ENCODE assay signal across 9 cellular contexts in genomic region chr5:6583049-6583880, GRCh38. TPM values are rescaled to one million over a fixed set of nuclear protein-coding genes. Genes with fewer than 3 reads are reported as not detected.
A peak's percentile ranks its signal among the peaks of the same experiment; 100 is the strongest.
DNase-seq lines count a peak whose midpoint lies in the region; ATAC-seq, FAIRE-seq and TF ChIP-seq lines count a peak whose summit lies in the region.
"Had no signal": no experiment of that assay in that cellular context is flagged by ENCODE, and none has a peak within 500 bp of the region (broad histone marks: within the 10 kb centered on the region; RNA-seq: fewer than 3 reads in every experiment).

No MANE protein-coding gene starts in this region.

- no peak for FAIRE-seq in endothelial cell of umbilical vein (lab: Jason Lieb, UNC)
- FAIRE-seq: GM18507 had no signal

- dilution Hi-C loops in endothelial cell of umbilical vein (cut with MboI; ENCODE audit: extremely low pct_ligation_motif_present, low sequenced_read_pairs), result no loop called here

- H3K4me3 ChIP-seq in endothelial cell of umbilical vein (replicated peaks in 1 of 3; ENCODE audit: insufficient read depth in 1 of 3, low read depth in 1 of 3, low read length in 3 of 3) (peak overlapping the region in 1 of 3 experiments; percentile 11), SJCRH30 (no peak overlapping the region)

- peaks cover 37% of the 10 kb centered on the region for H3K27me3 Mint-ChIP-seq in activated naive CD4-positive, alpha-beta T cell treated with anti-CD3 and anti-CD28 coated beads for 36 hours (ENCODE audit: low read depth)

- no peak overlapping the region for H3K27ac ChIP-seq in endothelial cell of umbilical vein (ENCODE audit: insufficient read depth, low read depth, low read length)
- H3K27ac ChIP-seq in SJCRH30, result no peak overlapping the region

- peaks cover 25 to 30% of the 10 kb centered on the region in 2 experiments for H3K27me3 ChIP-seq in endothelial cell of umbilical vein (ENCODE audit: control insufficient read depth in 2 of 2, insufficient read depth in 2 of 2, low read length in 2 of 2)
- H3K27me3 ChIP-seq in SJCRH30, result no peaks in the 10 kb centered on the region

- peak; percentile 28 for DNase-seq in activated naive CD4-positive, alpha-beta T cell treated with anti-CD3 and anti-CD28 coated beads for 36 hours
- no peak for DNase-seq in activated naive CD4-positive, alpha-beta T cell (lab: John Stamatoyannopoulos, UW)
- DNase-seq in NCI-H774 (lab: John Stamatoyannopoulos, UW) (peak; percentile 84), endothelial cell of umbilical vein (ENCODE audit: low read depth, low spot score) (no peak), midbrain (lab: John Stamatoyannopoulos, UW) (peak; percentile 6), SJCRH30 (no peak), NCI-H128 (lab: John Stamatoyannopoulos, UW; ENCODE audit: unreplicated experiment) (no peak)

- H3K4me3 Mint-ChIP-seq in activated naive CD4-positive, alpha-beta T cell treated with anti-CD3 and anti-CD28 coated beads for 36 hours, result no peak overlapping the region

- BruUV-seq in endothelial cell of umbilical vein (replicated peaks; lab: Mats Ljungman, UMichigan), result no TSS peak

- no peaks in the 10 kb centered on the region for H3K36me3 ChIP-seq in endothelial cell of umbilical vein (ENCODE audit: control insufficient read depth in 2 of 2, extremely low read depth in 1 of 2, insufficient read depth in 2 of 2, low read length in 2 of 2)
- no peaks in the 10 kb centered on the region for H3K36me3 ChIP-seq in SJCRH30

- no peaks in the 10 kb centered on the region for H4K20me1 ChIP-seq in endothelial cell of umbilical vein (replicated peaks; ENCODE audit: control insufficient read depth, extremely low read depth, insufficient read depth, low read length)

- intact Hi-C loops in activated naive CD4-positive, alpha-beta T cell treated with anti-CD3 and anti-CD28 coated beads for 36 hours (cut with micrococcal nuclease), result no loop called here
- intact Hi-C loops in endothelial cell of umbilical vein (cut with micrococcal nuclease), result loop anchor here (10.0 kb wide), 1 partner anchor 208 kb away; the partner anchor contains the start of gene MED10

- H3K27ac Mint-ChIP-seq in activated naive CD4-positive, alpha-beta T cell treated with anti-CD3 and anti-CD28 coated beads for 36 hours, result no peak overlapping the region

- H3K4me2 ChIP-seq in endothelial cell of umbilical vein (ENCODE audit: insufficient read depth, low read length), result peak overlapping the region; percentile 35

- POLR2A ChIA-PET in endothelial cell of umbilical vein (lab: Charles Lee), result no interaction called here

- peaks cover 2% of the 10 kb centered on the region for H3K4me1 Mint-ChIP-seq in activated naive CD4-positive, alpha-beta T cell treated with anti-CD3 and anti-CD28 coated beads for 36 hours (ENCODE audit: low read depth)

- no peak for TF ChIP-seq POLR2A in endothelial cell of umbilical vein (IDR thresholded peaks at IDR 0.05; ENCODE audit: low read depth, low read length)

- H3K9ac ChIP-seq in endothelial cell of umbilical vein (replicated peaks; ENCODE audit: extremely low read depth, insufficient read depth, low read length), result no peak overlapping the region

- H3K4me1 ChIP-seq in endothelial cell of umbilical vein (ENCODE audit: control insufficient read depth, extremely low read depth, insufficient read depth, low read length) (peaks cover 13% of the 10 kb centered on the region), SJCRH30 (no peaks in the 10 kb centered on the region)

- ATAC-seq in HG02852 (IDR thresholded peaks at IDR 0.05; ENCODE audit: unreplicated experiment), result no peak

- H3K9me1 ChIP-seq in endothelial cell of umbilical vein (replicated peaks; ENCODE audit: control insufficient read depth, extremely low read depth, insufficient read depth, low read length), result no peaks in the 10 kb centered on the region

- H3K36me3 Mint-ChIP-seq in activated naive CD4-positive, alpha-beta T cell treated with anti-CD3 and anti-CD28 coated beads for 36 hours (ENCODE audit: low read depth), result no peaks in the 10 kb centered on the region

- no peaks in the 10 kb centered on the region for H3K9me3 Mint-ChIP-seq in activated naive CD4-positive, alpha-beta T cell treated with anti-CD3 and anti-CD28 coated beads for 36 hours

- peak; percentile 35 to 41 for TF ChIP-seq CTCF in endothelial cell of umbilical vein (IDR thresholded peaks at IDR 0.05; ENCODE audit: extremely low read depth in 1 of 2, insufficient read depth in 1 of 2, low read depth in 1 of 2, low read length in 2 of 2)

- H2AFZ ChIP-seq in endothelial cell of umbilical vein (ENCODE audit: low read depth, low read length), result peak overlapping the region; percentile 39

- H3K9me3 ChIP-seq in endothelial cell of umbilical vein (replicated peaks; ENCODE audit: control insufficient read depth, insufficient read depth, low read length), result no peaks in the 10 kb centered on the region
- H3K9me3 ChIP-seq in SJCRH30 (replicated peaks), result no peaks in the 10 kb centered on the region

- no peaks in the 10 kb centered on the region for H3K79me2 ChIP-seq in endothelial cell of umbilical vein (ENCODE audit: control insufficient read depth, insufficient read depth, low read length)

- CTCF ChIA-PET in activated naive CD4-positive, alpha-beta T cell treated with anti-CD3 and anti-CD28 coated beads for 36 hours (lab: Charles Lee), result no interaction called here
- CTCF ChIA-PET in endothelial cell of umbilical vein (lab: Charles Lee), result interaction anchor here (1.6 to 2.1 kb wide), 2 partner anchors 12 to 1086 kb away, joined by 6 to 13 read pairs; no protein-coding TSS in a partner anchor

TF ChIP-seq in endothelial cell of umbilical vein, 7 proteins besides CTCF, POLR2A, EP300 and RAD21:
- no peak for TF ChIP-seq GATA2 (IDR thresholded peaks at IDR 0.05; ENCODE audit: insufficient read depth, insufficient read length, low read depth, low read length)
- TF ChIP-seq JUN (IDR thresholded peaks at IDR 0.05; ENCODE audit: borderline replicate concordance, insufficient read depth, insufficient read length, low read depth), result no peak
- TF ChIP-seq MAX (IDR thresholded peaks at IDR 0.05; ENCODE audit: insufficient read depth, insufficient read length), result no peak
- peak; percentile 37 for TF ChIP-seq EZH2 (IDR thresholded peaks at IDR 0.05; ENCODE audit: borderline replicate concordance, low read depth, low read length, severe bottlenecking)
- TF ChIP-seq POLR2AphosphoS5 (IDR thresholded peaks at IDR 0.05; ENCODE audit: insufficient read depth, low read depth, low read length), result no peak
- no peak for TF ChIP-seq MYC (IDR thresholded peaks at IDR 0.05; ENCODE audit: low read depth, low read length)
- TF ChIP-seq FOS (IDR thresholded peaks at IDR 0.05; ENCODE audit: borderline replicate concordance, insufficient read depth, low read length), result no peak

RNA-seq across cellular contexts. Expression of gene NSUN2, which starts 49.6 kb away (rescaled TPM):
- 10 to 100 TPM; 59.0 to 60.5 TPM for total RNA-seq in activated naive CD4-positive, alpha-beta T cell treated with anti-CD3 and anti-CD28 coated beads for 36 hours
- total RNA-seq in endothelial cell of umbilical vein, result 73.0 and 85.4 TPM in 2 replicates
- polyA plus RNA-seq in endothelial cell of umbilical vein, result 40.7 and 53.7 TPM in 2 replicates
- polyA plus RNA-seq in endothelial cell of umbilical vein (2011; cell fraction: cytosol; rRNA removed), result 49.1 and 52.7 TPM in 2 replicates
- polyA plus RNA-seq in endothelial cell of umbilical vein (2011; cell fraction: nucleus; rRNA removed), result 169 and 200 TPM in 2 replicates
- 55.7 and 69.0 TPM in 2 replicates for polyA plus RNA-seq in endothelial cell of umbilical vein (2012)
- 54.9 and 63.4 TPM in 2 replicates for polyA minus RNA-seq in endothelial cell of umbilical vein
- 80.2 TPM for polyA minus RNA-seq in endothelial cell of umbilical vein (2011; cell fraction: cytosol; rRNA and poly(A)+ RNA removed)
- 59.6 and 69.7 TPM in 2 replicates for polyA minus RNA-seq in endothelial cell of umbilical vein (2011; cell fraction: nucleus; rRNA and poly(A)+ RNA removed)
- total RNA-seq in SJCRH30 (2014; rRNA removed; shearing (Covaris generic)), result 53.0 and 54.2 TPM in 2 replicates

RNA-seq across cellular contexts. Expression of gene SRD5A1, which starts 50.0 kb away (rescaled TPM):
- 1 to 10 TPM; 5.2 to 5.4 TPM for total RNA-seq in activated naive CD4-positive, alpha-beta T cell treated with anti-CD3 and anti-CD28 coated beads for 36 hours
- 12.4 and 14.8 TPM in 2 replicates for total RNA-seq in endothelial cell of umbilical vein
- polyA plus RNA-seq in endothelial cell of umbilical vein, result 11.6 and 16.6 TPM in 2 replicates
- 5.6 and 7.0 TPM in 2 replicates for polyA plus RNA-seq in endothelial cell of umbilical vein (2011; cell fraction: cytosol; rRNA removed)
- polyA plus RNA-seq in endothelial cell of umbilical vein (2011; cell fraction: nucleus; rRNA removed), result 8.0 and 9.0 TPM in 2 replicates
- polyA plus RNA-seq in endothelial cell of umbilical vein (2012), result 6.4 and 7.8 TPM in 2 replicates
- 6.6 and 8.3 TPM in 2 replicates for polyA minus RNA-seq in endothelial cell of umbilical vein
- polyA minus RNA-seq in endothelial cell of umbilical vein (2011; cell fraction: cytosol; rRNA and poly(A)+ RNA removed), result 37.5 TPM
- 7.0 and 7.5 TPM in 2 replicates for polyA minus RNA-seq in endothelial cell of umbilical vein (2011; cell fraction: nucleus; rRNA and poly(A)+ RNA removed)
- 9.7 and 11.2 TPM in 2 replicates for total RNA-seq in SJCRH30 (2014; rRNA removed; shearing (Covaris generic))

Comparison
In these comparisons a context has a peak if more than half of its experiments do, and no peak if none do; other contexts are left out.
1. DNase-seq: peak in activated naive CD4-positive, alpha-beta T cell treated with anti-CD3 and anti-CD28 coated beads for 36 hours (single experiment), NCI-H774 (single experiment) and midbrain (single experiment); none in activated naive CD4-positive, alpha-beta T cell (0 of 4), endothelial cell of umbilical vein (single experiment), SJCRH30 (0 of 2) and NCI-H128 (single experiment).